27 cellular contexts compared by ENCODE assay signal in the genomic region with DNA sequence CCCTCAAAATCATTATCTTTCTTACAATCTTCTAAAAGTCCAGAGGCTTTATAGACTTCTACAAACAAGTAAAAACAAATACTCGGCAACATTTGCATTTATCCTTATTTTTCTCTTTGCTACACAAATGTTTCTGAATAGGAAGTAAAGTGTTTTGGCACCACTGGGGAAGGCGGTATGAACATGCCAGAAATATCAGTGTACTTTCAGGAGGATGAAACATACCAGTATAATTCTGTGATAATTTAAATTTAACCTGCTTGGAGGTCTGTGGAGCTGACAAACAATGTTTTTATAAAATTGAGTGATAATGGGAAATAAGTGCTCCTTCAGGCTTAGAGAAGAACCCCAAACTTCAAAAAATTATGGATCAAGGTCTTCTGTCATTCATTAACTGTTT.
"Had no signal": no experiment of that assay in that cellular context is flagged by ENCODE, and none has a peak within 500 bp of the region (broad histone marks: within the 10 kb centered on the region; RNA-seq: fewer than 3 reads in every experiment).

No MANE protein-coding gene starts in this region.

- H3K4me1 ChIP-seq: neural progenitor cell, testis, upper lobe of left lung had no signal

- H3K36me3 ChIP-seq: neutrophil, stomach, thyroid gland, transverse colon, upper lobe of left lung, vagina had no signal

- H3K9me3 ChIP-seq: neutrophil, psoas muscle, stomach, testis, thyroid gland, transverse colon, upper lobe of left lung, vagina had no signal

- H3K27ac ChIP-seq: neural progenitor cell, neutrophil, parathyroid adenoma, psoas muscle, skin epidermis, stomach, testis, thyroid gland, transverse colon, upper lobe of left lung, vagina had no signal

- ATAC-seq: left lobe of liver; natural killer cell; psoas muscle; sciatic nerve; stimulated activated naive B cell treated with anti-CD40 and anti-IgM and Interleukin-4, amounts not matched to agents 10 μg/mL and 1 μg/mL and 100 μg/mL, for 72 hours; stimulated activated naive CD8-positive, alpha-beta T cell treated with anti-CD3 and anti-CD28 coated beads, Interleukin-15, Interleukin-2, amounts not matched to agents 100 U/mL and 50 U/mL, for 24 hours had no signal

- H3K9ac ChIP-seq: neural progenitor cell, parathyroid adenoma had no signal

- DNase-seq: kidney glomerular epithelial cell; left cardiac atrium; mesendoderm; naive B cell; natural killer cell; nephron progenitor cell; occipital lobe; psoas muscle; stimulated activated CD4-positive, alpha-beta T cell treated with anti-CD3 and anti-CD28 coated beads, Interleukin-12 subunit alpha, Interleukin-12 subunit beta, amount 100 ng/mL, for 4 hours; stimulated activated CD4-positive, alpha-beta T cell treated with anti-CD3 and anti-CD28 coated beads, Interleukin-15, amount 100 ng/mL, for 24 hours; stimulated activated CD4-positive, alpha-beta T cell treated with anti-CD3 and anti-CD28 coated beads, Interleukin-2, amount 100 ng/mL, for 24 hours; stimulated activated CD4-positive, alpha-beta T cell treated with anti-CD3 and anti-CD28 coated beads, Interleukin-4, amount 100 ng/mL, for 1 hour; stimulated activated naive B cell treated with anti-CD40 and anti-IgM and Interleukin-4, amounts not matched to agents 10 μg/mL and 1 μg/mL and 100 μg/mL, for 72 hours; stimulated activated naive CD8-positive, alpha-beta T cell treated with anti-CD3 and anti-CD28 coated beads, Interleukin-15, Interleukin-2, amounts not matched to agents 100 U/mL and 50 U/mL, for 24 hours; stomach; testis; thyroid gland; transverse colon; upper lobe of left lung had no signal

- H3K27me3 ChIP-seq: neural progenitor cell, neutrophil, stomach, testis, thyroid gland, transverse colon, upper lobe of left lung, vagina had no signal

- H3K4me3 ChIP-seq: lung, neural progenitor cell, psoas muscle, skin epidermis, stomach, testis, thyroid gland, transverse colon, upper lobe of left lung, vagina had no signal
